Comparison of ENCODE assay signal across 8 cellular contexts in the genomic region with DNA sequence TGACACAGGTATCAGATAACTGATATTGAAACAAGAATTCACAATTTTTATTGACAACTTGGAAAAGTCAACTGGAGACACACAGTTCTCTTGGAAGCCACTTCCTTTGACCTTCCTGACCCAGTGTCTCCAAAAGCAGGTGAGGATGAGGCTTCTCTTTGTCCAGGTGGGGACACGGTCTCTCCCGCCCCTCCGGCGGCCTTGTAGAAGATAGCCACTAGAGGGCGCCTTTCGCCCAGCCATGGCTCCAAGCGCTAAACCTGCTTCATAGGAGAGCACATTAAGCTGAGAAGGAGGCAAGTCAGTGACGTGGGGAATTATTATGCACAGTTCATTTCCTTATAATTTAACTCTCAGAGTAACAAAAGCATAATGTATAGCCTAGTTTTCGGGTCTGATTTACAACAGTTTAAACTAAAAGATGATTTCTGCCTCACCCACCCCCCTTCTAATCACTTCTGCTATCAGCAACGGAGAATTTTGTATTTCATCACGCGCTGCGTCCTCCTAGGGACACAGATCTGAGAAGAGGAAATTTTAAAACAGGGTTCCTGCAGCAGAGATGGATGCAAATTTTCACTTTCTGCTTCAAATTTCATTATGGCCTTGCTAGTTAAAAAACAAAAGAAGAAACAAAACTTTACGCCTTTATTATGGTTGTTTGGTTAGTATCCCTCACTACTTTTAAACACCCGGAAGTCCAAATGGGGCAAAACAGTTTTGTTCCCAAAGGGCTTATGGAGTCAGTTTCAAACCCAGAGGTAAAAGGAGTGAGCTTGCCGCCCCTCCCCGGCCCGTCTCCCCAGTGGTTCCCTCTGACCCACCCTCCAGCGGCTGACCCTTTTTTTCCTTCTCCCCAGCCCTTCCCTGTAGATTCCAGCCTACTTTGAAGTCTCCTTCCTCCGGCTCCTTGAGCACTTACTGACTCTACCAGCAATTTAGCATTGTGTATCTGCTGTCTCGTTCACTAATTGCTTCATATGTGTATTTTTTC.
DNase-seq lines count a peak whose midpoint lies in the region; ATAC-seq lines count a peak whose summit lies in the region.

No MANE protein-coding gene starts in this region.

- H3K4me3 ChIP-seq in BLaER1 treated with 17β-estradiol and CSF1 and Interleukin-3, amounts not matched to agents 10 nM and 100 nM, result peak overlapping the region; percentile 34 to 64 (median 46); a peak in 18 of 20 replicates

- no peaks in the 10 kb centered on the region for H4K20me1 ChIP-seq in BLaER1 treated with 17β-estradiol and CSF1 and Interleukin-3, amounts not matched to agents 10 nM and 100 nM

- H3K9ac ChIP-seq in BLaER1 treated with 17β-estradiol and CSF1 and Interleukin-3, amounts not matched to agents 10 nM and 100 nM, result peak overlapping the region in 9 of 11 experiments; percentile 7 to 68 (median 29); a peak in 15 of 22 replicates

- H3K36me3 ChIP-seq in BLaER1 treated with 17β-estradiol and CSF1 and Interleukin-3, amounts not matched to agents 10 nM and 100 nM, result no peaks in the 10 kb centered on the region

- H3K27me3 ChIP-seq in BLaER1 treated with 17β-estradiol and CSF1 and Interleukin-3, amounts not matched to agents 10 nM and 100 nM, result no peaks in the 10 kb centered on the region

- peak overlapping the region; percentile 46 to 72 (median 66) for H3K4me2 ChIP-seq in BLaER1 treated with 17β-estradiol and CSF1 and Interleukin-3, amounts not matched to agents 10 nM and 100 nM

- DNase-seq in NCI-H510A (lab: John Stamatoyannopoulos, UW) (peak; percentile 34), ecto neural progenitor cell (ENCODE audit: low spot score) (peak; percentile 87), medulla oblongata (ENCODE audit: extremely low spot score) (peak; percentile 85)
- DNase-seq in activated CD4-positive, alpha-beta T cell treated with anti-CD3 and anti-CD28 coated beads, Interleukin-2, amount 50 U/mL, for 48 hours, result peak; percentile 79 to 86
- peak; percentile 60 for DNase-seq in stimulated activated CD8-positive, alpha-beta memory T cell treated with anti-CD3 and anti-CD28 coated beads, Interleukin-12 subunit alpha, Interleukin-12 subunit beta, amount 100 ng/mL, for 1 hour (ENCODE audit: low read depth)

- ATAC-seq in GM19328 (IDR thresholded peaks at IDR 0.05; ENCODE audit: unreplicated experiment), result peak; percentile 99
- ATAC-seq in HG03457 (IDR thresholded peaks at IDR 0.05; ENCODE audit: unreplicated experiment), result peak; percentile 93

- peaks cover 0 to 13% (median 9%) of the 10 kb centered on the region in 10 experiments; a peak in 13 of 20 replicates for H3K4me1 ChIP-seq in BLaER1 treated with 17β-estradiol and CSF1 and Interleukin-3, amounts not matched to agents 10 nM and 100 nM

- peaks cover 0 to 3% (median 0%) of the 10 kb centered on the region in 11 experiments; a peak in 1 of 22 replicates for H3K9me3 ChIP-seq in BLaER1 treated with 17β-estradiol and CSF1 and Interleukin-3, amounts not matched to agents 10 nM and 100 nM (replicated peaks in 1 of 11)

- peak overlapping the region in 5 of 11 experiments; percentile 8 to 55 (median 40); a peak in 10 of 22 replicates for H3K27ac ChIP-seq in BLaER1 treated with 17β-estradiol and CSF1 and Interleukin-3, amounts not matched to agents 10 nM and 100 nM

Comparison
In these comparisons a context has a peak if more than half of its experiments do, and no peak if none do; other contexts are left out.
1. DNase-seq: peak in every context shown above with its lines; median percentile 87 in ecto neural progenitor cell; 85 in medulla oblongata; 82 in activated CD4-positive, alpha-beta T cell treated with anti-CD3 and anti-CD28 coated beads, Interleukin-2, amount 50 U/mL, for 48 hours; 60 in stimulated activated CD8-positive, alpha-beta memory T cell treated with anti-CD3 and anti-CD28 coated beads, Interleukin-12 subunit alpha, Interleukin-12 subunit beta, amount 100 ng/mL, for 1 hour; 34 in NCI-H510A.